1 cellular context compared by ENCODE assay signal in the genomic region with DNA sequence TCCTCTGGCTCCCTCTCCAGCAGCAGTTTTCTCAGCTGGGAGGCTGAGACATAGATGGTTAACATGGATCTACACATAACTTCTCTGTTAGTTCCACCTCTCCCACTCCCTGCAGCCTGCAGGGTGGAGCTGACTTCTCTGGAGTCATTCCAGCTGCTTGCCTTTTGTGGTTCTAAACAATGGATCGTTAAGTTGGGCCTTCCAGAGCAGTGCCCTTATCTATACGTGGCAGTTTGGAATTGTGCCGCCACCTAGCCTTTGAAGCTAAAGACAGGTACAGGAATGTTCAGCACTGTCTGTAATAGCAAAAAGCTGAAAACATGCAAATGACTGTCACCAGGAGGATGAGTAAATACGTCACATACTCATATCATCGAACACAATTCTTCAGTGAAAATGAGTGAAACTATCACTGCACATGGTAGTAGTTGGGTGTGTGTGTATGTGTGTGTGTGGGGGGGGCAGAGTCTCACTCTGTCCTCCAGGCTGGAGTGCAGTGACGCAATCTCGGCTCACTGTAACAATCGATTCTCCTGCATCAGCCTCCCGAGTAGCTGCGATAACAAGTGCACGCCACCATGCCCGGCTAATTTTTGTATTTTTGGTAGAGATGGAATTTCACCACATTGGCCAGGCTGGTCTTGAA.
TF ChIP-seq lines count a peak whose summit lies in the region.

No MANE protein-coding gene starts in this region.

TF ChIP-seq in HepG2, 621 proteins besides CTCF, POLR2A, EP300 and RAD21 (continued from another document and continues in another):
- TF ChIP-seq HIC2 (CRISPR knock-in tag; IDR thresholded peaks at IDR 0.05; ENCODE audit: low read depth) = peak; percentile 22; the same call in 1 of the 2 replicates
- TF ChIP-seq ZNF788 (CRISPR knock-in tag; IDR thresholded peaks at IDR 0.05; ENCODE audit: borderline replicate concordance) = peak; percentile 90
- peak; percentile 94 for TF ChIP-seq CREB1 (IDR thresholded peaks at IDR 0.05)
- TF ChIP-seq CREB1 (CRISPR knock-in tag; IDR thresholded peaks at IDR 0.05) = peak; percentile 91
- peak; percentile 92 for TF ChIP-seq TBX2 (CRISPR knock-in tag; IDR thresholded peaks at IDR 0.05; ENCODE audit: borderline replicate concordance)
- no peak for TF ChIP-seq ZFAT (CRISPR knock-in tag; conservative IDR thresholded peaks at IDR 0.05)
- TF ChIP-seq ZNF564 (CRISPR knock-in tag; IDR thresholded peaks at IDR 0.05) = peak; percentile 77; the same call in 1 of the 2 replicates
- peak; percentile 96 for TF ChIP-seq ZBTB26 (CRISPR knock-in tag; IDR thresholded peaks at IDR 0.05; ENCODE audit: borderline replicate concordance)
- TF ChIP-seq ZNF724P (CRISPR knock-in tag; IDR thresholded peaks at IDR 0.05; ENCODE audit: borderline replicate concordance) = peak; percentile 74; the same call in 1 of the 2 replicates
- peak; percentile 64 for TF ChIP-seq SAP130 (CRISPR knock-in tag; IDR thresholded peaks at IDR 0.05; ENCODE audit: low read depth)
- no peak for TF ChIP-seq SMAD9 (CRISPR knock-in tag; IDR thresholded peaks at IDR 0.05)
- no peak for TF ChIP-seq KLF15 (CRISPR knock-in tag; IDR thresholded peaks at IDR 0.05; ENCODE audit: borderline replicate concordance)
- TF ChIP-seq ATF1 (CRISPR knock-in tag; IDR thresholded peaks at IDR 0.05) = peak; percentile 73
- peak; percentile 26; the same call in 1 of the 2 replicates for TF ChIP-seq IKZF5 (CRISPR knock-in tag; IDR thresholded peaks at IDR 0.05)
- TF ChIP-seq LBX2 (CRISPR knock-in tag; IDR thresholded peaks at IDR 0.05; ENCODE audit: borderline replicate concordance) = no peak
- TF ChIP-seq KLF13 (CRISPR knock-in tag; IDR thresholded peaks at IDR 0.05) = no peak
- TF ChIP-seq ZFY (CRISPR knock-in tag; IDR thresholded peaks at IDR 0.05) = peak; percentile 50; the same call in 1 of the 2 replicates
- TF ChIP-seq TCF7 (IDR thresholded peaks at IDR 0.05; ENCODE audit: low read depth) = peak; percentile 92
- TF ChIP-seq ARID5B (CRISPR knock-in tag; IDR thresholded peaks at IDR 0.05) = peak; percentile 70
- TF ChIP-seq ZNF280D (CRISPR knock-in tag; IDR thresholded peaks at IDR 0.05) = peak; percentile 100
- peak; percentile 57; the same call in 1 of the 2 replicates for TF ChIP-seq MYC (CRISPR knock-in tag; IDR thresholded peaks at IDR 0.05; ENCODE audit: borderline replicate concordance)
- no peak for TF ChIP-seq REXO4 (CRISPR knock-in tag; IDR thresholded peaks at IDR 0.05; ENCODE audit: borderline replicate concordance)
- no peak for TF ChIP-seq ZSCAN20 (CRISPR knock-in tag; IDR thresholded peaks at IDR 0.05; ENCODE audit: borderline replicate concordance)
- TF ChIP-seq XBP1 (CRISPR knock-in tag; IDR thresholded peaks at IDR 0.05) = peak; percentile 69; the same call in 1 of the 2 replicates
- peak; percentile 44 for TF ChIP-seq PRPF4 (IDR thresholded peaks at IDR 0.05; ENCODE audit: low read depth, low read length, poor library complexity, severe bottlenecking)
- 0 out of 2 replicates have a peak, but pooled peaks have one; percentile 31 for TF ChIP-seq MEIS2 (CRISPR knock-in tag; IDR thresholded peaks at IDR 0.05)
- TF ChIP-seq DNMT3B (CRISPR knock-in tag; conservative IDR thresholded peaks at IDR 0.05) = peak; percentile 39; the same call in 1 of the 2 replicates
- peak; percentile 39; the same call in 1 of the 2 replicates for TF ChIP-seq ZBTB7B (CRISPR knock-in tag; IDR thresholded peaks at IDR 0.05)
- peak; percentile 79; the same call in 1 of the 2 replicates for TF ChIP-seq GATAD2A (CRISPR knock-in tag; IDR thresholded peaks at IDR 0.05)
- TF ChIP-seq ZBTB14 (CRISPR knock-in tag; IDR thresholded peaks at IDR 0.05) = no peak
- TF ChIP-seq KLF16 (CRISPR knock-in tag; IDR thresholded peaks at IDR 0.05) = 0 out of 4 replicates have a peak, but pooled peaks of 1 of the 2 experiments have one; percentile 23
- TF ChIP-seq, protein P1, sequence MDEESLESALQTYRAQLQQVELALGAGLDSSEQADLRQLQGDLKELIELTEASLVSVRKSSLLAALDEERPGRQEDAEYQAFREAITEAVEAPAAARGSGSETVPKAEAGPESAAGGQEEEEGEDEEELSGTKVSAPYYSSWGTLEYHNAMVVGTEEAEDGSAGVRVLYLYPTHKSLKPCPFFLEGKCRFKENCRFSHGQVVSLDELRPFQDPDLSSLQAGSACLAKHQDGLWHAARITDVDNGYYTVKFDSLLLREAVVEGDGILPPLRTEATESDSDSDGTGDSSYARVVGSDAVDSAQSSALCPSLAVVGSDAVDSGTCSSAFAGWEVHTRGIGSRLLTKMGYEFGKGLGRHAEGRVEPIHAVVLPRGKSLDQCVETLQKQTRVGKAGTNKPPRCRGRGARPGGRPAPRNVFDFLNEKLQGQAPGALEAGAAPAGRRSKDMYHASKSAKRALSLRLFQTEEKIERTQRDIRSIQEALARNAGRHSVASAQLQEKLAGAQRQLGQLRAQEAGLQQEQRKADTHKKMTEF (CRISPR knock-in tag; IDR thresholded peaks at IDR 0.05) = peak; percentile 80
- no peak for TF ChIP-seq ZNF296 (CRISPR knock-in tag; conservative IDR thresholded peaks at IDR 0.05)
- peak; percentile 51 for TF ChIP-seq HHEX (CRISPR knock-in tag; IDR thresholded peaks at IDR 0.05)
- 0 out of 2 replicates have a peak, but pooled peaks have one; percentile 54 for TF ChIP-seq ERF (CRISPR knock-in tag; IDR thresholded peaks at IDR 0.05)
- TF ChIP-seq, protein P2, sequence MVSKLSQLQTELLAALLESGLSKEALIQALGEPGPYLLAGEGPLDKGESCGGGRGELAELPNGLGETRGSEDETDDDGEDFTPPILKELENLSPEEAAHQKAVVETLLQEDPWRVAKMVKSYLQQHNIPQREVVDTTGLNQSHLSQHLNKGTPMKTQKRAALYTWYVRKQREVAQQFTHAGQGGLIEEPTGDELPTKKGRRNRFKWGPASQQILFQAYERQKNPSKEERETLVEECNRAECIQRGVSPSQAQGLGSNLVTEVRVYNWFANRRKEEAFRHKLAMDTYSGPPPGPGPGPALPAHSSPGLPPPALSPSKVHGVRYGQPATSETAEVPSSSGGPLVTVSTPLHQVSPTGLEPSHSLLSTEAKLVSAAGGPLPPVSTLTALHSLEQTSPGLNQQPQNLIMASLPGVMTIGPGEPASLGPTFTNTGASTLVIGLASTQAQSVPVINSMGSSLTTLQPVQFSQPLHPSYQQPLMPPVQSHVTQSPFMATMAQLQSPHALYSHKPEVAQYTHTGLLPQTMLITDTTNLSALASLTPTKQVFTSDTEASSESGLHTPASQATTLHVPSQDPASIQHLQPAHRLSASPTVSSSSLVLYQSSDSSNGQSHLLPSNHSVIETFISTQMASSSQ (IDR thresholded peaks at IDR 0.05; ENCODE audit: low read depth) = peak; percentile 22; the same call in 1 of the 2 replicates
- TF ChIP-seq, protein P2 (CRISPR knock-in tag; IDR thresholded peaks at IDR 0.05; ENCODE audit: borderline replicate concordance) = peak; percentile 65; the same call in 1 of the 2 replicates
- 0 out of 2 replicates have a peak, but pooled peaks have one; percentile 14 for TF ChIP-seq PAWR (CRISPR knock-in tag; IDR thresholded peaks at IDR 0.05; ENCODE audit: borderline replicate concordance)
